ENCODE assay signal across 13 cellular contexts in genomic region chr11:72744474-72744873, GRCh38. TPM values are rescaled to one million over a fixed set of nuclear protein-coding genes. Genes with fewer than 3 reads are reported as not detected.
DNase-seq lines count a peak whose midpoint lies in the region; ATAC-seq, FAIRE-seq and TF ChIP-seq lines count a peak whose summit lies in the region.
"Had no signal": no experiment of that assay in that cellular context is flagged by ENCODE, and none has a peak within 500 bp of the region (broad histone marks: within the 10 kb centered on the region; RNA-seq: fewer than 3 reads in every experiment).

No MANE protein-coding gene starts in this region.

- H3K4me3 Mint-ChIP-seq in activated CD8-positive, alpha-beta T cell treated with anti-CD3 and anti-CD28 coated beads, Interleukin-2, amount 10 ng/mL, durations not matched to agents 7 days and 5 days, result no peak overlapping the region
- H3K4me3 Mint-ChIP-seq in memory B cell, result peak overlapping the region; percentile 64

- H3K27ac ChIP-seq in BLaER1 (0 out of 2 replicates have a peak overlapping the region, but pooled peaks have one; percentile 5), mammary epithelial cell (ENCODE audit: insufficient read depth, low read depth, low read length) (no peak overlapping the region), osteoblast (ENCODE audit: low read depth, low read length) (no peak overlapping the region)

- WGBS in mammary epithelial cell (ENCODE audit: low coverage, missing lambda C conversion rate), result 87% methylated on average over 4 of the region's 6 CpGs

- H3K27ac Mint-ChIP-seq in activated CD8-positive, alpha-beta T cell treated with anti-CD3 and anti-CD28 coated beads, Interleukin-2, amount 10 ng/mL, durations not matched to agents 7 days and 5 days, result peak overlapping the region; percentile 14
- H3K27ac Mint-ChIP-seq in memory B cell, result peak overlapping the region; percentile 98

- H3K79me2 ChIP-seq in mammary epithelial cell (ENCODE audit: insufficient read depth, low read length) (peaks cover 55% of the 10 kb centered on the region), osteoblast (ENCODE audit: insufficient read depth, low read length) (peaks cover 71% of the 10 kb centered on the region)

- peaks cover 84% of the 10 kb centered on the region for H4K20me1 ChIP-seq in BLaER1
- H4K20me1 ChIP-seq in mammary epithelial cell (ENCODE audit: insufficient read depth, low read length), result no peaks in the 10 kb centered on the region
- peaks cover 7% of the 10 kb centered on the region for H4K20me1 ChIP-seq in osteoblast (ENCODE audit: insufficient read depth, low read length)

- H3K4me1 Mint-ChIP-seq in activated CD8-positive, alpha-beta T cell treated with anti-CD3 and anti-CD28 coated beads, Interleukin-2, amount 10 ng/mL, durations not matched to agents 7 days and 5 days (ENCODE audit: low read depth), result peaks cover 53% of the 10 kb centered on the region
- peaks cover 70% of the 10 kb centered on the region for H3K4me1 Mint-ChIP-seq in memory B cell

- no peak for TF ChIP-seq POLR2A in GM12891 (IDR thresholded peaks at IDR 0.05; ENCODE audit: low read depth, low read length)

- ATAC-seq in activated CD8-positive, alpha-beta T cell treated with anti-CD3 and anti-CD28 coated beads, Interleukin-2, amount 10 ng/mL, durations not matched to agents 7 days and 5 days, result no peak
- ATAC-seq in memory B cell (ENCODE audit: low read depth) (peak; percentile 4), GM18907 (IDR thresholded peaks at IDR 0.05; ENCODE audit: unreplicated experiment) (no peak)

- CTCF ChIA-PET in activated CD8-positive, alpha-beta T cell treated with anti-CD3 and anti-CD28 coated beads, Interleukin-2, amount 10 ng/mL, durations not matched to agents 7 days and 5 days (lab: Charles Lee), result interaction anchor here (1.5 kb wide), 1 partner anchor 50 kb away, joined by 3 read pairs; the partner anchor contains the start of gene STARD10
- CTCF ChIA-PET in mammary epithelial cell (lab: Charles Lee; ENCODE audit: low non-redundant PET), result no interaction called here

- H3K27me3 Mint-ChIP-seq in activated CD8-positive, alpha-beta T cell treated with anti-CD3 and anti-CD28 coated beads, Interleukin-2, amount 10 ng/mL, durations not matched to agents 7 days and 5 days (ENCODE audit: low read depth), result no peaks in the 10 kb centered on the region
- no peaks in the 10 kb centered on the region for H3K27me3 Mint-ChIP-seq in memory B cell

- TF ChIP-seq CTCF in mammary epithelial cell (conservative IDR thresholded peaks at IDR 0.05 in 1 of 2, IDR thresholded peaks at IDR 0.05 in 1 of 2; ENCODE audit: extremely low read depth in 1 of 2, insufficient read depth in 1 of 2, low read depth in 1 of 2, low read length in 2 of 2), result no peak
- TF ChIP-seq CTCF in osteoblast (IDR thresholded peaks at IDR 0.05; ENCODE audit: extremely low read depth, low read depth, low read length), result no peak

- H2AFZ ChIP-seq in mammary epithelial cell (ENCODE audit: low read depth, low read length) (no peak overlapping the region), osteoblast (ENCODE audit: low read length) (no peak overlapping the region)

- in situ Hi-C loops in mammary epithelial cell (cut with MboI; ENCODE audit: low sequenced_read_pairs in 2 of 2), result no loop called here

- no TSS peak for BruUV-seq in mammary epithelial cell (replicated peaks; lab: Mats Ljungman, UMichigan)

- H3K36me3 ChIP-seq in BLaER1 (no peaks in the 10 kb centered on the region), mammary epithelial cell (ENCODE audit: insufficient read depth, low read length) (no peaks in the 10 kb centered on the region), osteoblast (ENCODE audit: insufficient read depth, low read length) (no peaks in the 10 kb centered on the region)

- H3K4me3 ChIP-seq in BLaER1 (no peak overlapping the region), mammary epithelial cell (replicated peaks in 1 of 3; ENCODE audit: insufficient read depth in 1 of 3, low read depth in 2 of 3, low read length in 3 of 3) (no peak overlapping the region), osteoblast (ENCODE audit: insufficient read depth, low read length) (no peak overlapping the region)

- FAIRE-seq in GM12891 (lab: Jason Lieb, UNC), result peak; percentile 38
- FAIRE-seq: TTC549 had no signal

- intact Hi-C loops in mammary epithelial cell (cut with micrococcal nuclease), result no loop called here

- POLR2A ChIA-PET in activated CD8-positive, alpha-beta T cell treated with anti-CD3 and anti-CD28 coated beads, Interleukin-2, amount 10 ng/mL, durations not matched to agents 7 days and 5 days (lab: Charles Lee), result no interaction called here

- DNase-seq in GM12891 (ENCODE audit: insufficient read length, low spot score) (no peak), memory B cell (ENCODE audit: low spot score in 2 of 2) (no peak), mammary epithelial cell (no peak), osteoblast (ENCODE audit: insufficient read length, low spot score, missing footprints) (no peak)
- DNase-seq in activated CD8-positive, alpha-beta T cell treated with anti-CD3 and anti-CD28 coated beads, Interleukin-2, amount 10 ng/mL, durations not matched to agents 7 days and 5 days, result no peak
- no peak for DNase-seq in stimulated activated CD4-positive, alpha-beta T cell treated with anti-CD3 and anti-CD28 coated beads, Interleukin-4, amount 100 ng/mL, for 4 hours
- DNase-seq: cortex of kidney, NCI-H2029, NCI-H774, SIG-M5 had no signal

- no peaks in the 10 kb centered on the region for H3K9me3 Mint-ChIP-seq in activated CD8-positive, alpha-beta T cell treated with anti-CD3 and anti-CD28 coated beads, Interleukin-2, amount 10 ng/mL, durations not matched to agents 7 days and 5 days (ENCODE audit: insufficient read depth)
- H3K9me3 Mint-ChIP-seq in memory B cell, result no peaks in the 10 kb centered on the region

- H3K4me1 ChIP-seq in BLaER1 (peaks cover 75% of the 10 kb centered on the region), mammary epithelial cell (ENCODE audit: insufficient read depth, low read length) (peaks cover 11% of the 10 kb centered on the region), osteoblast (ENCODE audit: insufficient read depth, low read length) (peaks cover 22% of the 10 kb centered on the region)

- no peaks in the 10 kb centered on the region for H3K27me3 ChIP-seq in BLaER1
- no peaks in the 10 kb centered on the region for H3K27me3 ChIP-seq in mammary epithelial cell (ENCODE audit: insufficient read depth, low read length)
- no peaks in the 10 kb centered on the region for H3K27me3 ChIP-seq in osteoblast (ENCODE audit: insufficient read depth, low read length)

- dilution Hi-C loops in mammary epithelial cell (cut with HindIII; ENCODE audit: low sequenced_read_pairs), result no loop called here

- H3K4me2 ChIP-seq in BLaER1 (peak overlapping the region; percentile 63), mammary epithelial cell (ENCODE audit: insufficient read depth, low read depth, low read length) (no peak overlapping the region), osteoblast (ENCODE audit: insufficient read depth, low read length) (no peak overlapping the region)

- H3K9me3 ChIP-seq in BLaER1, result no peaks in the 10 kb centered on the region
- H3K9me3 ChIP-seq in mammary epithelial cell (replicated peaks; ENCODE audit: insufficient read depth, low read length), result no peaks in the 10 kb centered on the region
- no peaks in the 10 kb centered on the region for H3K9me3 ChIP-seq in osteoblast (ENCODE audit: low read depth, low read length)

- no peak overlapping the region; the same call in 1 of the 2 replicates for H3K9ac ChIP-seq in BLaER1
- H3K9ac ChIP-seq in mammary epithelial cell (ENCODE audit: insufficient read depth, low read length), result no peak overlapping the region

- peaks cover 8% of the 10 kb centered on the region for H3K36me3 Mint-ChIP-seq in activated CD8-positive, alpha-beta T cell treated with anti-CD3 and anti-CD28 coated beads, Interleukin-2, amount 10 ng/mL, durations not matched to agents 7 days and 5 days (ENCODE audit: low read depth)
- peaks cover 3% of the 10 kb centered on the region for H3K36me3 Mint-ChIP-seq in memory B cell

TF ChIP-seq in GM12891, 5 proteins besides CTCF, POLR2A, EP300 and RAD21:
- no peak for TF ChIP-seq POLR2AphosphoS5 (IDR thresholded peaks at IDR 0.05; ENCODE audit: low read depth, low read length)
- no peak for TF ChIP-seq TAF1 (IDR thresholded peaks at IDR 0.05; ENCODE audit: low read depth, low read length)
- no peak for TF ChIP-seq SPI1 (IDR thresholded peaks at IDR 0.05; ENCODE audit: low read depth, low read length)
- no peak for TF ChIP-seq PAX5 (IDR thresholded peaks at IDR 0.05; ENCODE audit: insufficient read depth, low read length, severe bottlenecking)
- TF ChIP-seq POU2F2 (IDR thresholded peaks at IDR 0.05; ENCODE audit: low read depth, low read length), result no peak

RNA-seq across cellular contexts. Expression of gene ARAP1, which starts 7.7 kb away (rescaled TPM):
- 55.4 TPM for polyA plus RNA-seq in GM12891 (2012; ENCODE audit: low read depth, missing spikeins)
- 10 to 100 TPM; 84.3 to 89.6 TPM for total RNA-seq in activated CD8-positive, alpha-beta T cell treated with anti-CD3 and anti-CD28 coated beads, Interleukin-2, amount 10 ng/mL, durations not matched to agents 7 days and 5 days
- total RNA-seq in mammary epithelial cell, result 10 to 100 TPM; 56.8 to 78.3 TPM
- polyA plus RNA-seq in mammary epithelial cell, result 51.9 TPM
- 274 TPM for polyA minus RNA-seq in mammary epithelial cell
- total RNA-seq in osteoblast, result 91.6 and 95.2 TPM in 2 replicates

RNA-seq across cellular contexts. Expression of gene STARD10, which starts 49.4 kb away (rescaled TPM):
- polyA plus RNA-seq in GM12891 (2012; ENCODE audit: low read depth, missing spikeins), result 23.1 TPM
- 1 to 10 TPM; 4.0 to 4.5 TPM for total RNA-seq in activated CD8-positive, alpha-beta T cell treated with anti-CD3 and anti-CD28 coated beads, Interleukin-2, amount 10 ng/mL, durations not matched to agents 7 days and 5 days
- total RNA-seq in mammary epithelial cell, result 10 to 100 TPM; 32.8 to 63.0 TPM
- polyA plus RNA-seq in mammary epithelial cell, result 73.7 TPM
- 67.3 TPM for polyA minus RNA-seq in mammary epithelial cell
- 25.3 and 25.7 TPM in 2 replicates for total RNA-seq in osteoblast
